Comparison of ENCODE assay signal across 17 cellular contexts in the genomic region with DNA sequence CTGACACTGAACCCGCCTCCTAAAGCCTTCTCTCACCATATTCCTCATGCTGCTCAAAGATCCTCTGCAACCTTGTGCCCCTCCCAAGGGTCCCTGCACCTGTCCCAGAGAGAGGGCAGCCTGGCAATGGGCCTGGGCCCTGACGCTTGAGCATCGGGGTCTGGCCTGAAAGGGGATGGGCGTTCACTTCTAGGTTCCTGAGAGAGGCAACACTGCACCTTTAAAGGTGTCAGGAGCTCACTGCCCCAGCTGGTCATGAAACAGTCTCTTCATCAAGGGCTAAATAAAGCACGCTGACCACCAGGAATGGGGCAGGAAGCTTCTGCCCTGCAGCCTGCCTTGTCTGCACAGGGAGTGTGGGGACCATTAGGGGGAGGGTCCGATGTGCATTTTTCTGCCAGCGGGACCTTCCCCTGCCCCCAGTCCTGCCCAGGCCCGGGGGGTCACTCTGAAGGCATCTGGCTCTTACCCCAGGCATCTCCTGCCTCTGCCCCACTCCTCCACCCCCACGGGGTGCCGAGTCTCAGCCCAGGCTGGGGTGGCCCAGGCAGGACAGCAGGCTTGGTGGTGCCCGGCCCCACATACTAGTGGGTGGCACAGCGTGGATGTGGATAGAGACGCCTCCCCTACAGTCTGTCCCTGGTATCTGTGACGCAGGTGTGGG. TPM values are rescaled to one million over a fixed set of nuclear protein-coding genes. Genes with fewer than 3 reads are reported as not detected.
DNase-seq lines count a peak whose midpoint lies in the region; ATAC-seq and TF ChIP-seq lines count a peak whose summit lies in the region.
"Had no signal": no experiment of that assay in that cellular context is flagged by ENCODE, and none has a peak within 500 bp of the region (broad histone marks: within the 10 kb centered on the region; RNA-seq: fewer than 3 reads in every experiment).

No MANE protein-coding gene starts in this region.

- peaks cover 58% of the 10 kb centered on the region for H3K4me1 Mint-ChIP-seq in CD14-positive monocyte
- H3K4me1 Mint-ChIP-seq in CD8-positive, alpha-beta memory T cell, result peaks cover 31 to 90% (median 43%) of the 10 kb centered on the region in 3 donors
- H3K4me1 Mint-ChIP-seq in effector memory CD8-positive, alpha-beta T cell (ENCODE audit: low read depth in 2 of 2), result peaks cover 51 to 60% of the 10 kb centered on the region in 2 donors

- H3K27me3 ChIP-seq in CD8-positive, alpha-beta memory T cell (ENCODE audit: insufficient read depth, low read length, poor library complexity, severe bottlenecking), result no peaks in the 10 kb centered on the region
- H3K27me3 ChIP-seq in osteoblast (ENCODE audit: insufficient read depth, low read length), result no peaks in the 10 kb centered on the region
- H3K27me3 ChIP-seq: ascending aorta, heart left ventricle had no signal

- no peak overlapping the region for H3K4me2 ChIP-seq in osteoblast (ENCODE audit: insufficient read depth, low read length)

- H3K27ac Mint-ChIP-seq in CD14-positive monocyte, result peak overlapping the region in 1 of 7 donors; percentile 14
- peak overlapping the region in 7 of 8 donors; percentile 52 to 91 (median 81) for H3K27ac Mint-ChIP-seq in CD8-positive, alpha-beta memory T cell
- H3K27ac Mint-ChIP-seq in effector memory CD8-positive, alpha-beta T cell, result peak overlapping the region; percentile 85 to 88
- H3K27ac Mint-ChIP-seq: activated T-helper 1 cell treated with anti-CD3 and anti-CD28 coated beads, Interleukin-12 subunit alpha, Interleukin-12 subunit beta, Interleukin-2, Interleukin-4 antibody, amounts not matched to agents 30 ng/mL and 10 ng/mL and 1 ng/mL, durations not matched to agents 14 hours and 24 hours and 36 hours had no signal

- no peak overlapping the region for H3K4me3 Mint-ChIP-seq in CD14-positive monocyte
- peak overlapping the region in 3 of 7 donors; percentile 32 to 75 (median 33) for H3K4me3 Mint-ChIP-seq in CD8-positive, alpha-beta memory T cell
- H3K4me3 Mint-ChIP-seq in effector memory CD8-positive, alpha-beta T cell, result peak overlapping the region; percentile 81 to 83
- H3K4me3 Mint-ChIP-seq: activated T-helper 1 cell treated with anti-CD3 and anti-CD28 coated beads, Interleukin-12 subunit alpha, Interleukin-12 subunit beta, Interleukin-2, Interleukin-4 antibody, amounts not matched to agents 30 ng/mL and 10 ng/mL and 1 ng/mL, durations not matched to agents 14 hours and 24 hours and 36 hours had no signal

- ATAC-seq in effector memory CD8-positive, alpha-beta T cell (replicated peaks), result no peak
- ATAC-seq in GM19467 (IDR thresholded peaks at IDR 0.05; ENCODE audit: unreplicated experiment), result no peak
- ATAC-seq: heart left ventricle had no signal

- intact Hi-C loops in CD14-positive monocyte (cut with micrococcal nuclease), result loop anchor here in 1 of 2 donors (5.0 kb wide), 1 partner anchor 101 kb away; no protein-coding TSS in a partner anchor

- TF ChIP-seq CTCF in CD14-positive monocyte (IDR thresholded peaks at IDR 0.05) (no peak), osteoblast (IDR thresholded peaks at IDR 0.05; ENCODE audit: extremely low read depth, low read depth, low read length) (no peak)

- no peaks in the 10 kb centered on the region for H3K79me2 ChIP-seq in osteoblast (ENCODE audit: insufficient read depth, low read length)

- in situ Hi-C loops in G401 (cut with HindIII; ENCODE audit: low sequenced_read_pairs), result no loop called here

- H3K4me3 ChIP-seq in CD8-positive, alpha-beta memory T cell (ENCODE audit: low read length), result no peak overlapping the region
- no peak overlapping the region for H3K4me3 ChIP-seq in osteoblast (ENCODE audit: insufficient read depth, low read length)
- H3K4me3 ChIP-seq: ascending aorta, heart left ventricle had no signal

- H3K36me3 Mint-ChIP-seq in CD14-positive monocyte, result peaks cover 15 to 30% of the 10 kb centered on the region in 2 donors
- peaks cover 0 to 19% (median 0%) of the 10 kb centered on the region in 3 donors for H3K36me3 Mint-ChIP-seq in CD8-positive, alpha-beta memory T cell
- peaks cover 16% of the 10 kb centered on the region for H3K36me3 Mint-ChIP-seq in effector memory CD8-positive, alpha-beta T cell (ENCODE audit: insufficient read depth)

- H3K9me3 ChIP-seq in CD8-positive, alpha-beta memory T cell (ENCODE audit: low read length), result no peaks in the 10 kb centered on the region
- H3K9me3 ChIP-seq in osteoblast (ENCODE audit: low read depth, low read length), result no peaks in the 10 kb centered on the region
- H3K9me3 ChIP-seq: ascending aorta, heart left ventricle had no signal

- no peaks in the 10 kb centered on the region for H4K20me1 ChIP-seq in osteoblast (ENCODE audit: insufficient read depth, low read length)

- peaks cover 0 to 3% (median 0%) of the 10 kb centered on the region in 7 donors for H3K9me3 Mint-ChIP-seq in CD14-positive monocyte
- H3K9me3 Mint-ChIP-seq in CD8-positive, alpha-beta memory T cell, result no peaks in the 10 kb centered on the region
- H3K9me3 Mint-ChIP-seq in effector memory CD8-positive, alpha-beta T cell, result no peaks in the 10 kb centered on the region
- H3K9me3 Mint-ChIP-seq: activated T-helper 1 cell treated with anti-CD3 and anti-CD28 coated beads, Interleukin-12 subunit alpha, Interleukin-12 subunit beta, Interleukin-2, Interleukin-4 antibody, amounts not matched to agents 30 ng/mL and 10 ng/mL and 1 ng/mL, durations not matched to agents 14 hours and 24 hours and 36 hours had no signal

- H3K27me3 Mint-ChIP-seq in CD14-positive monocyte (ENCODE audit: low read depth in 3 of 3), result peaks cover 2 to 9% (median 5%) of the 10 kb centered on the region in 3 donors
- H3K27me3 Mint-ChIP-seq in CD8-positive, alpha-beta memory T cell, result no peaks in the 10 kb centered on the region
- H3K27me3 Mint-ChIP-seq in effector memory CD8-positive, alpha-beta T cell, result no peaks in the 10 kb centered on the region

- no peak overlapping the region for H3K27ac ChIP-seq in CD8-positive, alpha-beta memory T cell (ENCODE audit: low read depth, low read length)
- no peak overlapping the region for H3K27ac ChIP-seq in osteoblast (ENCODE audit: low read depth, low read length)
- H3K27ac ChIP-seq: ascending aorta had no signal

- POLR2A ChIA-PET in CD8-positive, alpha-beta memory T cell (lab: Charles Lee), result no interaction called here

- H2AFZ ChIP-seq in osteoblast (ENCODE audit: low read length), result no peak overlapping the region

- CTCF ChIA-PET in CD8-positive, alpha-beta memory T cell (lab: Charles Lee), result interaction anchor here (0.9 to 9.7 kb wide), 6 partner anchors 8 to 595 kb away, joined by 3 to 317 read pairs (median 6); no protein-coding TSS in a partner anchor

- DNase-seq in CD14-positive monocyte (ENCODE audit: low spot score) (peak; percentile 38), osteoblast (ENCODE audit: insufficient read length, low spot score, missing footprints) (peak; percentile 61), DMS153 (lab: John Stamatoyannopoulos, UW) (no peak), G401 (ENCODE audit: low spot score) (no peak)
- no peak for DNase-seq in CD8-positive, alpha-beta memory T cell
- DNase-seq in effector memory CD8-positive, alpha-beta T cell, result peak in 1 of 3 experiments; percentile 0
- DNase-seq: activated CD4-positive, CD25-positive, alpha-beta regulatory T cell treated with anti-CD3 and anti-CD28 coated beads, Interleukin-2, amount 50 U/mL, for 72 hours; DMS79; NCI-H1694 treated with DMSO at 0.1 percent for 48 hours; NCI-H446 had no signal

- H3K4me1 ChIP-seq in CD8-positive, alpha-beta memory T cell (ENCODE audit: insufficient read depth, low read length), result peaks cover 46% of the 10 kb centered on the region
- no peaks in the 10 kb centered on the region for H3K4me1 ChIP-seq in osteoblast (ENCODE audit: insufficient read depth, low read length)

- H3K36me3 ChIP-seq in CD8-positive, alpha-beta memory T cell (ENCODE audit: insufficient read depth, low read length), result peaks cover 6% of the 10 kb centered on the region
- H3K36me3 ChIP-seq in osteoblast (ENCODE audit: insufficient read depth, low read length), result no peaks in the 10 kb centered on the region
- H3K36me3 ChIP-seq: ascending aorta had no signal

RNA-seq across cellular contexts. Expression of gene C11orf21, which starts 3.5 kb away (rescaled TPM):
- 10 to 100 TPM; 10.8 to 13.1 TPM for polyA plus RNA-seq in CD14-positive monocyte
- total RNA-seq in CD8-positive, alpha-beta memory T cell, result 1 to 10 TPM; 8.8 to 9.4 TPM
- polyA plus RNA-seq in CD8-positive, alpha-beta memory T cell, result 30.1 TPM
- 0.29 and 0.36 TPM in 2 replicates for total RNA-seq in osteoblast
- total RNA-seq in G401 (2014; rRNA removed; shearing (Covaris generic)), result not detected in 2 replicates
- total RNA-seq: ascending aorta, MCF 10A, pulmonary artery endothelial cell had no signal
- polyA plus RNA-seq: keratinocyte had no signal

RNA-seq across cellular contexts. Expression of gene TSPAN32, which starts 3.5 kb away (rescaled TPM):
- polyA plus RNA-seq in CD14-positive monocyte, result 10 to 100 TPM; 34.8 to 82.5 TPM
- total RNA-seq in CD8-positive, alpha-beta memory T cell, result 1 to 10 TPM; 6.6 to 7.4 TPM
- 68.5 TPM for polyA plus RNA-seq in CD8-positive, alpha-beta memory T cell
- total RNA-seq in osteoblast, result 0.59 and 1.4 TPM in 2 replicates
- total RNA-seq in G401 (2014; rRNA removed; shearing (Covaris generic)), result not detected in 2 replicates
- total RNA-seq: MCF 10A, pulmonary artery endothelial cell had no signal
- polyA plus RNA-seq: keratinocyte had no signal

RNA-seq across cellular contexts. Expression of gene ASCL2, which starts 27.9 kb away (rescaled TPM):
- 10 to 100 TPM in 1 of 2 donors, 1 to 10 TPM in 1; 8.3 to 11.4 TPM for polyA plus RNA-seq in CD14-positive monocyte
- under 1 TPM; 0.22 to 0.55 TPM for total RNA-seq in CD8-positive, alpha-beta memory T cell
- 8.9 TPM for polyA plus RNA-seq in CD8-positive, alpha-beta memory T cell
- not detected in 2 replicates for total RNA-seq in osteoblast
- not detected in 2 replicates for total RNA-seq in G401 (2014; rRNA removed; shearing (Covaris generic))
- total RNA-seq: ascending aorta, MCF 10A, pulmonary artery endothelial cell had no signal

Comparison
In these comparisons a context has a peak if more than half of its experiments do, and no peak if none do; other contexts are left out.
1. DNase-seq: peak in CD14-positive monocyte (single experiment) and osteoblast (single experiment); none in CD8-positive, alpha-beta memory T cell (0 of 5), DMS153 (single experiment) and G401 (single experiment).
2. H3K4me3 Mint-ChIP-seq: peak in effector memory CD8-positive, alpha-beta T cell (2 of 2); none in CD14-positive monocyte (0 of 2).